Comparison of ENCODE assay signal across 17 cellular contexts in genomic region chr18:48752928-48753327, GRCh38.
DNase-seq lines count a peak whose midpoint lies in the region; ATAC-seq and TF ChIP-seq lines count a peak whose summit lies in the region.
"Had no signal": no experiment of that assay in that cellular context is flagged by ENCODE, and none has a peak within 500 bp of the region (broad histone marks: within the 10 kb centered on the region; RNA-seq: fewer than 3 reads in every experiment).

No MANE protein-coding gene starts in this region.

- peaks cover 9% of the 10 kb centered on the region for H3F3A ChIP-seq in smooth muscle cell (ENCODE audit: low read depth)

- no peak for ATAC-seq in HG02571 (IDR thresholded peaks at IDR 0.05; ENCODE audit: unreplicated experiment)
- ATAC-seq: A549 had no signal

- no peak for TF ChIP-seq CTCF in breast epithelium (IDR thresholded peaks at IDR 0.05)
- TF ChIP-seq CTCF in MCF 10A (IDR thresholded peaks at IDR 0.05; ENCODE audit: unreplicated experiment): no peak
- no peak for TF ChIP-seq CTCF in mammary epithelial cell (conservative IDR thresholded peaks at IDR 0.05 in 1 of 2, IDR thresholded peaks at IDR 0.05 in 1 of 2; ENCODE audit: extremely low read depth in 1 of 2, insufficient read depth in 1 of 2, low read depth in 1 of 2, low read length in 2 of 2)
- no peak for TF ChIP-seq CTCF in smooth muscle cell (IDR thresholded peaks at IDR 0.05; ENCODE audit: borderline replicate concordance, insufficient read depth, poor library complexity, severe bottlenecking)
- no peak for TF ChIP-seq CTCF in thyroid gland (IDR thresholded peaks at IDR 0.05)

- no peaks in the 10 kb centered on the region for H3K79me1 ChIP-seq in neuronal stem cell (ENCODE audit: low read depth, low read length)

- H2BK120ac ChIP-seq in neuronal stem cell (ENCODE audit: low read depth, low read length): no peak overlapping the region

- CTCF ChIA-PET in MCF 10A (lab: Yijun Ruan, JAX) (interaction anchor here (1.2 kb wide), 1 partner anchor 24 kb away, joined by 4 read pairs; no protein-coding TSS in a partner anchor), mammary epithelial cell (lab: Charles Lee; ENCODE audit: low non-redundant PET) (no interaction called here)

- no peak overlapping the region for H2BK12ac ChIP-seq in neuronal stem cell (ENCODE audit: low read length)

- H3K9me3 ChIP-seq in breast epithelium: no peaks in the 10 kb centered on the region
- no peaks in the 10 kb centered on the region for H3K9me3 ChIP-seq in mammary epithelial cell (replicated peaks; ENCODE audit: insufficient read depth, low read length)
- H3K9me3 ChIP-seq in neuronal stem cell (replicated peaks in 1 of 2; ENCODE audit: control insufficient read depth in 2 of 2, insufficient read depth in 1 of 2, low read depth in 1 of 2, low read length in 2 of 2): peaks cover 0 to 2% of the 10 kb centered on the region in 2 donors
- H3K9me3 ChIP-seq in smooth muscle cell (replicated peaks; ENCODE audit: low read depth): no peaks in the 10 kb centered on the region
- no peaks in the 10 kb centered on the region for H3K9me3 ChIP-seq in thyroid gland
- H3K9me3 ChIP-seq: A549, Caco-2, HAP-1 had no signal

- H3K4me1 Mint-ChIP-seq in MCF 10A (ENCODE audit: insufficient read depth, unreplicated experiment): peaks cover 6% of the 10 kb centered on the region

- WGBS in mammary epithelial cell (ENCODE audit: low coverage, missing lambda C conversion rate): 8% methylated on average over 8 of the region's 8 CpGs
- no CpG with 5 or more reads among the region's 8 CpGs for WGBS in neuronal stem cell (ENCODE audit: extremely low coverage in 2 of 2, insufficient read length in 2 of 2, insufficient replicate concordance in 1 of 2), 2 donors
- WGBS in smooth muscle cell (ENCODE audit: low lambda C conversion rate): 75% methylated on average over 8 of the region's 8 CpGs
- WGBS in thyroid gland, 2 donors: 94 to 100% methylated on average over 8 of the region's 8 CpGs

- no peak overlapping the region for H2BK5ac ChIP-seq in neuronal stem cell (ENCODE audit: low read length)

- no peaks in the 10 kb centered on the region for H3K9me3 Mint-ChIP-seq in MCF 10A (ENCODE audit: unreplicated experiment)
- H3K9me3 Mint-ChIP-seq: CD4-positive, alpha-beta T cell had no signal

- H2AFZ ChIP-seq in mammary epithelial cell (ENCODE audit: low read depth, low read length) (peak overlapping the region; percentile 17), neuronal stem cell (ENCODE audit: low read length) (no peak overlapping the region), smooth muscle cell (ENCODE audit: low read depth) (no peak overlapping the region)
- H2AFZ ChIP-seq: GM23248 had no signal

- POLR2A ChIA-PET in MCF 10A (lab: Yijun Ruan, JAX): no interaction called here

- TF ChIP-seq POLR2A in breast epithelium (IDR thresholded peaks at IDR 0.05): no peak
- no peak for TF ChIP-seq POLR2A in thyroid gland (IDR thresholded peaks at IDR 0.05)

- DNase-seq in breast epithelium (ENCODE audit: low spot score in 2 of 2) (peak in 1 of 2 donors; percentile 41), MCF 10A (ENCODE audit: unreplicated experiment) (no peak), mammary epithelial cell (peak; percentile 61), neuronal stem cell (ENCODE audit: low spot score) (no peak), smooth muscle cell (lab: John Stamatoyannopoulos, UW; ENCODE audit: unreplicated experiment) (no peak), thyroid gland (no peak)
- no peak for DNase-seq in activated T-cell treated with anti-CD3 and anti-CD28 coated beads, Interleukin-2, amount 50 U/mL, for 48 hours
- DNase-seq: AML-193; Caco-2; CD4-positive, alpha-beta T cell; GM23248 had no signal

- H4K8ac ChIP-seq in neuronal stem cell (ENCODE audit: low read depth, low read length): no peak overlapping the region

- BruUV-seq in MCF 10A (replicated peaks; lab: Mats Ljungman, UMichigan): no TSS peak
- no TSS peak for BruUV-seq in mammary epithelial cell (replicated peaks; lab: Mats Ljungman, UMichigan)

- in situ Hi-C loops in mammary epithelial cell (cut with MboI; ENCODE audit: low sequenced_read_pairs in 2 of 2): no loop called here

- no peak overlapping the region for H4K91ac ChIP-seq in neuronal stem cell (ENCODE audit: low read depth, low read length, poor library complexity)

- H3K23ac ChIP-seq in neuronal stem cell (ENCODE audit: low read depth, low read length, poor library complexity): no peak overlapping the region

- H3K27me3 ChIP-seq in breast epithelium (no peaks in the 10 kb centered on the region), mammary epithelial cell (ENCODE audit: insufficient read depth, low read length) (no peaks in the 10 kb centered on the region), neuronal stem cell (ENCODE audit: control insufficient read depth in 3 of 3, insufficient read depth in 3 of 3, low read depth in 1 of 3, low read length in 3 of 3) (no peaks in the 10 kb centered on the region), smooth muscle cell (ENCODE audit: low read depth) (no peaks in the 10 kb centered on the region), thyroid gland (no peaks in the 10 kb centered on the region)

- dilution Hi-C loops in mammary epithelial cell (cut with HindIII; ENCODE audit: low sequenced_read_pairs): no loop called here

- H3K4ac ChIP-seq in neuronal stem cell (ENCODE audit: low read length): no peak overlapping the region

- H3K36me3 ChIP-seq in breast epithelium (no peaks in the 10 kb centered on the region), mammary epithelial cell (ENCODE audit: insufficient read depth, low read length) (no peaks in the 10 kb centered on the region), neuronal stem cell (replicated peaks in 1 of 2; ENCODE audit: control insufficient read depth in 2 of 2, insufficient read depth in 2 of 2, low read length in 2 of 2) (no peaks in the 10 kb centered on the region), smooth muscle cell (ENCODE audit: low read depth) (peaks cover 6% of the 10 kb centered on the region), thyroid gland (no peaks in the 10 kb centered on the region)
- H3K36me3 ChIP-seq: HAP-1 had no signal

- H3K4me2 ChIP-seq in mammary epithelial cell (ENCODE audit: insufficient read depth, low read depth, low read length) (peak overlapping the region; percentile 64), neuronal stem cell (ENCODE audit: insufficient read depth, low read length, poor library complexity, severe bottlenecking) (no peak overlapping the region), smooth muscle cell (peak overlapping the region; percentile 26)
- H3K4me2 ChIP-seq: A549 had no signal

- H3K9ac ChIP-seq in mammary epithelial cell (ENCODE audit: insufficient read depth, low read length): peak overlapping the region; percentile 29
- H3K9ac ChIP-seq in neuronal stem cell (ENCODE audit: low read depth, low read length, poor library complexity): no peak overlapping the region
- no peak overlapping the region for H3K9ac ChIP-seq in smooth muscle cell (ENCODE audit: low read depth)
- H3K9ac ChIP-seq: GM23248 had no signal

- H3K27ac Mint-ChIP-seq in MCF 10A (ENCODE audit: low read depth, unreplicated experiment): no peak overlapping the region
- H3K27ac Mint-ChIP-seq: CD4-positive, alpha-beta T cell had no signal

- intact Hi-C loops in breast epithelium (cut with DNase I; ENCODE audit: low total_unique reads): no loop called here
- intact Hi-C loops in MCF 10A (cut with micrococcal nuclease): no loop called here
- intact Hi-C loops in mammary epithelial cell (cut with micrococcal nuclease): no loop called here
- intact Hi-C loops in thyroid gland (cut with DNase I): no loop called here

- H3K4me3 ChIP-seq in breast epithelium (no peak overlapping the region), mammary epithelial cell (replicated peaks in 1 of 3; ENCODE audit: insufficient read depth in 1 of 3, low read depth in 2 of 3, low read length in 3 of 3) (no peak overlapping the region), neuronal stem cell (ENCODE audit: low read length in 2 of 2) (no peak overlapping the region), smooth muscle cell (no peak overlapping the region), thyroid gland (replicated peaks in 1 of 3) (no peak overlapping the region)
- H3K4me3 ChIP-seq: A549, GM23248, HAP-1 had no signal

- no peak overlapping the region for H2BK15ac ChIP-seq in neuronal stem cell (ENCODE audit: low read length)

- H3K79me2 ChIP-seq in mammary epithelial cell (ENCODE audit: insufficient read depth, low read length): no peaks in the 10 kb centered on the region
- H3K79me2 ChIP-seq in smooth muscle cell (ENCODE audit: low read depth): peaks cover 17% of the 10 kb centered on the region

- no peaks in the 10 kb centered on the region for H4K20me1 ChIP-seq in mammary epithelial cell (ENCODE audit: insufficient read depth, low read length)
- H4K20me1 ChIP-seq in smooth muscle cell (ENCODE audit: low read depth): no peaks in the 10 kb centered on the region

- peaks cover 4% of the 10 kb centered on the region for H3K36me3 Mint-ChIP-seq in MCF 10A (ENCODE audit: insufficient read depth, unreplicated experiment)

- peaks cover 5 to 21% of the 10 kb centered on the region in 2 donors for H3K4me1 ChIP-seq in breast epithelium
- H3K4me1 ChIP-seq in mammary epithelial cell (ENCODE audit: insufficient read depth, low read length): peaks cover 57% of the 10 kb centered on the region
- H3K4me1 ChIP-seq in neuronal stem cell (ENCODE audit: control insufficient read depth in 2 of 2, insufficient read depth in 1 of 2, low read depth in 1 of 2, low read length in 2 of 2): peaks cover 0 to 4% of the 10 kb centered on the region in 2 donors
- H3K4me1 ChIP-seq in smooth muscle cell (ENCODE audit: low read depth): no peaks in the 10 kb centered on the region
- peaks cover 0 to 8% of the 10 kb centered on the region in 2 donors for H3K4me1 ChIP-seq in thyroid gland
- H3K4me1 ChIP-seq: A549, Caco-2, HAP-1 had no signal

- H3K27me3 Mint-ChIP-seq in MCF 10A (ENCODE audit: insufficient read depth, unreplicated experiment): no peaks in the 10 kb centered on the region
- H3K27me3 Mint-ChIP-seq: CD4-positive, alpha-beta T cell had no signal

- H3K14ac ChIP-seq in neuronal stem cell (ENCODE audit: low read length): no peak overlapping the region

- H3K4me3 Mint-ChIP-seq in MCF 10A (ENCODE audit: unreplicated experiment): no peak overlapping the region
- H3K4me3 Mint-ChIP-seq: CD4-positive, alpha-beta T cell had no signal

- no peak overlapping the region for H2AK5ac ChIP-seq in neuronal stem cell (ENCODE audit: low read depth, low read length)

- H3K18ac ChIP-seq in neuronal stem cell (ENCODE audit: low read length): peak overlapping the region; percentile 57

- peak overlapping the region; percentile 52 to 78 for H3K27ac ChIP-seq in breast epithelium
- peak overlapping the region; percentile 46 for H3K27ac ChIP-seq in mammary epithelial cell (ENCODE audit: insufficient read depth, low read depth, low read length)
- no peak overlapping the region for H3K27ac ChIP-seq in neuronal stem cell (replicated peaks; ENCODE audit: low read length)
- H3K27ac ChIP-seq in smooth muscle cell (ENCODE audit: low read depth): peak overlapping the region; percentile 69
- no peak overlapping the region for H3K27ac ChIP-seq in thyroid gland
- H3K27ac ChIP-seq: 22Rv1, A549, C4-2B, GM23248, HL-60 had no signal

Comparison
In these comparisons a context has a peak if more than half of its experiments do, and no peak if none do; other contexts are left out.
1. H3K27ac ChIP-seq: peak in breast epithelium (2 of 2), mammary epithelial cell (single experiment) and smooth muscle cell (single experiment); none in neuronal stem cell (single experiment) and thyroid gland (0 of 3).